ENCODE assay signal across 25 cellular contexts in the genomic region with DNA sequence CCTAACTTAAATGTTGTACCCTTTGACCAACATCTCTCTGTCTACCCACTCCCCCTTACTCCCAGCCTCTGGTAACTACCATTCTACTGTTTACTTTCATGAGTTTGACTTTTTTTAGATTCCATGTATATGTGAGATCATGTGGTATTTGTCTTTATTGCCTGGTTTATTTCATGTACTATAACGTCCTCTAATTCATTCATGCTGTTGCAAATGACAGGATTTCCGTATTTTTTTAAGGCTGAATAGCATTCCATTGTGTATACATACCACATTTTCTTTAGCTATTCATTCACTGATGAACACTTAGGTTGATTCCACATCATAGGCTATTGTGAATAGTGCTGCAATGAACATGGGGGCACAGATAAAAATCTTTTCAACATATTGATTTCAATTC. TPM values are rescaled to one million over a fixed set of nuclear protein-coding genes. Genes with fewer than 3 reads are reported as not detected.
DNase-seq lines count a peak whose midpoint lies in the region; ATAC-seq, FAIRE-seq and TF ChIP-seq lines count a peak whose summit lies in the region.
"Had no signal": no experiment of that assay in that cellular context is flagged by ENCODE, and none has a peak within 500 bp of the region (broad histone marks: within the 10 kb centered on the region; RNA-seq: fewer than 3 reads in every experiment).

No MANE protein-coding gene starts in this region.

- no peaks in the 10 kb centered on the region for H3K36me3 ChIP-seq in A673 (ENCODE audit: insufficient read depth, low read length, poor library complexity, severe bottlenecking)
- H3K36me3 ChIP-seq in IMR-90 (ENCODE audit: control insufficient read depth, insufficient read depth, low read length): no peaks in the 10 kb centered on the region
- no peaks in the 10 kb centered on the region for H3K36me3 ChIP-seq in CD4-positive, alpha-beta memory T cell (ENCODE audit: insufficient read depth, low read length)
- H3K36me3 ChIP-seq: MG63 had no signal

- no peak overlapping the region for H3K4me3 Mint-ChIP-seq in CD4-positive, alpha-beta memory T cell

- no CpG with 5 or more reads among the region's 2 CpGs for WGBS in IMR-90 (ENCODE audit: extremely low coverage in 2 of 2, insufficient read length in 1 of 2), 2 experiments

- DNase-seq in A673 (ENCODE audit: low spot score) (peak; percentile 65), IMR-90 (peak; percentile 18), dermis microvascular lymphatic vessel endothelial cell (ENCODE audit: low read depth in 2 of 2) (peak; percentile 46 to 69), kidney tubule cell (ENCODE audit: low spot score) (peak; percentile 21), OCI-M1 (lab: John Stamatoyannopoulos, UW) (no peak), epidermal melanocyte (ENCODE audit: insufficient read length, low spot score) (no peak), GM12892 (ENCODE audit: insufficient read length) (no peak)
- DNase-seq in CD4-positive, alpha-beta memory T cell: no peak
- DNase-seq: 8988T; DMS153; H7; KG1; MG63; NCI-H1105 treated with DMSO at 0.1 percent for 48 hours; NCI-H146; NCI-H2029; NCI-H446 treated with DMSO at 0.1 percent for 48 hours; NCI-H526; NCI-H82; NK-92 treated with Interleukin-12 subunit alpha and Interleukin-12 subunit beta, amount 100 ng/mL, for 24 hours; RPMI8226; SHP77 had no signal

- H3K9me3 ChIP-seq in A673 (ENCODE audit: low read depth, low read length, poor library complexity, severe bottlenecking) (no peaks in the 10 kb centered on the region), IMR-90 (ENCODE audit: control insufficient read depth, insufficient read depth, low read length) (no peaks in the 10 kb centered on the region)
- no peaks in the 10 kb centered on the region for H3K9me3 ChIP-seq in CD4-positive, alpha-beta memory T cell (ENCODE audit: control insufficient read depth in 1 of 2, low read length in 2 of 2)
- H3K9me3 ChIP-seq: MG63 had no signal

- no peaks in the 10 kb centered on the region for H3K9me1 ChIP-seq in IMR-90 (ENCODE audit: insufficient read depth, low read length)

- FAIRE-seq in GM12892 (lab: Jason Lieb, UNC): no peak
- FAIRE-seq: G401.6, GM12878, HTR-8/SVneo had no signal

- H3K56ac ChIP-seq in IMR-90 (ENCODE audit: extremely low read depth, insufficient read depth, low read length): no peak overlapping the region

- no peaks in the 10 kb centered on the region for H3K4me1 Mint-ChIP-seq in CD4-positive, alpha-beta memory T cell

- H2AK5ac ChIP-seq in IMR-90 (ENCODE audit: low read depth, low read length): no peak overlapping the region

- H3K79me1 ChIP-seq in IMR-90 (ENCODE audit: low read depth in 1 of 2, low read length in 2 of 2): no peaks in the 10 kb centered on the region

- TF ChIP-seq POLR2A in IMR-90 (IDR thresholded peaks at IDR 0.05; ENCODE audit: low read depth, low read length) (no peak), GM12892 (IDR thresholded peaks at IDR 0.05; ENCODE audit: low read depth, low read length) (no peak)

- no peak overlapping the region for H3K23ac ChIP-seq in IMR-90 (ENCODE audit: low read depth, low read length)

- H3K4ac ChIP-seq in IMR-90 (ENCODE audit: low read depth, low read length): no peak overlapping the region

- H4K20me1 ChIP-seq in IMR-90 (ENCODE audit: insufficient read depth, low read length): no peaks in the 10 kb centered on the region

- intact Hi-C loops in A673 (cut with micrococcal nuclease; ENCODE audit: unreplicated experiment): loop anchor here (5.0 to 10.0 kb wide), 2 partner anchors 118 to 640 kb away; no protein-coding TSS in a partner anchor
- intact Hi-C loops in IMR-90 (cut with micrococcal nuclease): no loop called here
- intact Hi-C loops in CD4-positive, alpha-beta memory T cell (cut with micrococcal nuclease): loop anchor here (10.0 kb wide), 2 partner anchors 640 to 1140 kb away; no protein-coding TSS in a partner anchor

- no peak overlapping the region for H3K18ac ChIP-seq in IMR-90 (ENCODE audit: low read depth, low read length)

- TF ChIP-seq CTCF in A673 (conservative IDR thresholded peaks at IDR 0.05; ENCODE audit: low read depth, low read length) (no peak), IMR-90 (conservative IDR thresholded peaks at IDR 0.05; ENCODE audit: low read depth, low read length) (no peak)

- POLR2A ChIA-PET in A673 (lab: Charles Lee; ENCODE audit: low non-redundant PET) (no interaction called here), IMR-90 (lab: Charles Lee; ENCODE audit: unreplicated experiment) (no interaction called here)
- POLR2A ChIA-PET in CD4-positive, alpha-beta memory T cell (lab: Charles Lee; ENCODE audit: partially characterized antibody): no interaction called here

- no peak overlapping the region for H3K27ac Mint-ChIP-seq in CD4-positive, alpha-beta memory T cell

- no peak overlapping the region for H4K5ac ChIP-seq in IMR-90 (ENCODE audit: low read depth, low read length)

- no peaks in the 10 kb centered on the region for H3K36me3 Mint-ChIP-seq in CD4-positive, alpha-beta memory T cell

- dilution Hi-C loops in IMR-90 (cut with HindIII; ENCODE audit: low sequenced_read_pairs, unreplicated experiment): no loop called here

- in situ Hi-C loops in IMR-90 (cut with MboI; ENCODE audit: low sequenced_read_pairs): loop anchor here (5.0 kb wide), 1 partner anchor 383 kb away; no protein-coding TSS in a partner anchor

- H4K91ac ChIP-seq in IMR-90 (ENCODE audit: insufficient read depth, low read depth, low read length): no peak overlapping the region

- no peak for TF ChIP-seq RAD21 in IMR-90 (IDR thresholded peaks at IDR 0.05; ENCODE audit: low read length)

- no peak overlapping the region for H3K4me2 ChIP-seq in IMR-90 (ENCODE audit: low read depth, low read length)

- no peak overlapping the region for H3K14ac ChIP-seq in IMR-90 (replicated peaks; ENCODE audit: low read depth, low read length)

- H3K4me1 ChIP-seq in A673 (ENCODE audit: insufficient read depth, low read length, poor library complexity, severe bottlenecking): no peaks in the 10 kb centered on the region
- 0 out of 2 replicates have a peak, but pooled peaks cover 3% of the 10 kb centered on the region for H3K4me1 ChIP-seq in IMR-90 (ENCODE audit: control insufficient read depth, insufficient read depth, low read length)
- no peaks in the 10 kb centered on the region for H3K4me1 ChIP-seq in CD4-positive, alpha-beta memory T cell (ENCODE audit: insufficient read depth, low read length)

- H2AK9ac ChIP-seq in IMR-90 (replicated peaks; ENCODE audit: low read depth, low read length, poor library complexity): no peak overlapping the region

- no peak overlapping the region for H2AFZ ChIP-seq in IMR-90 (replicated peaks; ENCODE audit: low read length, poor library complexity)

- CTCF ChIA-PET in A673 (lab: Charles Lee) (interaction anchor here (1.7 kb wide), 1 partner anchor 206 kb away, joined by 4 read pairs; no protein-coding TSS in a partner anchor), IMR-90 (lab: Yijun Ruan, JAX) (interaction anchor here (0.6 to 1.0 kb wide), 2 partner anchors 206 to 375 kb away, joined by 3 to 4 read pairs; no protein-coding TSS in a partner anchor)
- CTCF ChIA-PET in CD4-positive, alpha-beta memory T cell (lab: Charles Lee; ENCODE audit: partially characterized antibody): interaction anchor here (1.5 to 15.9 kb wide), 2 partner anchors 203 to 208 kb away, joined by 4 to 659 read pairs; no protein-coding TSS in a partner anchor

- peaks cover 0 to 2% (median 0%) of the 10 kb centered on the region in 8 donors for H3K9me3 Mint-ChIP-seq in CD4-positive, alpha-beta memory T cell

- H3K27ac ChIP-seq in A673 (ENCODE audit: low read depth, low read length, poor library complexity, severe bottlenecking) (no peak overlapping the region), IMR-90 (ENCODE audit: insufficient read depth, low read length) (no peak overlapping the region)
- H3K27ac ChIP-seq in CD4-positive, alpha-beta memory T cell (ENCODE audit: low read depth, low read length): no peak overlapping the region

- no peak overlapping the region for H2BK5ac ChIP-seq in IMR-90 (ENCODE audit: low read depth, low read length, poor library complexity, severe bottlenecking)

- H3K4me3 ChIP-seq in A673 (ENCODE audit: low read depth, low read length, poor library complexity, severe bottlenecking): no peak overlapping the region
- H3K4me3 ChIP-seq in IMR-90 (ENCODE audit: insufficient read depth, low read depth, low read length): no peak overlapping the region
- no peak overlapping the region for H3K4me3 ChIP-seq in CD4-positive, alpha-beta memory T cell (ENCODE audit: low read length in 2 of 2)
- H3K4me3 ChIP-seq: GM12878, MG63 had no signal

- BruUV-seq in A673 (replicated peaks; lab: Mats Ljungman, UMichigan) (no TSS peak), IMR-90 (replicated peaks; lab: Mats Ljungman, UMichigan) (no TSS peak)

- no peak for ATAC-seq in IMR-90 (ENCODE audit: low read depth)
- ATAC-seq: GM12878 had no signal

- no peaks in the 10 kb centered on the region for H3K27me3 ChIP-seq in A673 (replicated peaks; ENCODE audit: insufficient read depth, low read depth, low read length, poor library complexity)
- H3K27me3 ChIP-seq in IMR-90 (ENCODE audit: control insufficient read depth, insufficient read depth, low read length): peaks cover 3% of the 10 kb centered on the region; the same call in 1 of the 2 replicates
- peaks cover 3% of the 10 kb centered on the region for H3K27me3 ChIP-seq in CD4-positive, alpha-beta memory T cell (ENCODE audit: insufficient read depth, low read length)
- H3K27me3 ChIP-seq: MG63 had no signal

- H2BK120ac ChIP-seq in IMR-90 (ENCODE audit: low read depth, low read length): no peak overlapping the region

- H2BK20ac ChIP-seq in IMR-90 (ENCODE audit: low read depth, low read length): no peak overlapping the region

- peaks cover 15 to 19% of the 10 kb centered on the region in 2 donors for H3K27me3 Mint-ChIP-seq in CD4-positive, alpha-beta memory T cell

- H3K9ac ChIP-seq in IMR-90 (ENCODE audit: low read depth, low read length): no peak overlapping the region

- H2BK15ac ChIP-seq in IMR-90 (ENCODE audit: low read depth, low read length): no peak overlapping the region

- H4K8ac ChIP-seq in IMR-90 (ENCODE audit: low read depth in 2 of 2, low read length in 2 of 2): no peak overlapping the region

RNA-seq across cellular contexts. Expression of a gene that starts 11.8 kb away (rescaled TPM):
- 77.5 and 82.6 TPM in 2 replicates for total RNA-seq in A673 (2021)
- total RNA-seq in IMR-90 (2012; rRNA removed): 24.2 and 77.2 TPM in 2 replicates
- 51.0 and 55.9 TPM in 2 replicates for polyA plus RNA-seq in IMR-90 (2012; rRNA removed)
- polyA plus RNA-seq in IMR-90 (2012; cell fraction: cytosol; rRNA removed): 36.1 and 36.7 TPM in 2 replicates
- 9.4 and 26.0 TPM in 2 replicates for polyA plus RNA-seq in IMR-90 (2012; cell fraction: nucleus; rRNA removed; ENCODE audit: low replicate concordance)
- total RNA-seq in dermis microvascular lymphatic vessel endothelial cell: 25.4 and 43.3 TPM in 2 replicates
- total RNA-seq in CD4-positive, alpha-beta memory T cell: 10 to 100 TPM; 18.2 to 21.0 TPM
- polyA plus RNA-seq in CD4-positive, alpha-beta memory T cell: 10 to 100 TPM; 65.4 to 83.7 TPM
- 60.2 TPM for polyA plus RNA-seq in GM12892 (2012; ENCODE audit: missing spikeins)

RNA-seq across cellular contexts. Expression of a gene that starts 32.4 kb away (rescaled TPM):
- total RNA-seq in A673 (2021) (25.3 and 26.8 TPM in 2 replicates), IMR-90 (2012; rRNA removed) (27.8 and 41.7 TPM in 2 replicates), dermis microvascular lymphatic vessel endothelial cell (24.3 and 29.3 TPM in 2 replicates)
- polyA plus RNA-seq in IMR-90 (2012; rRNA removed): 6.3 and 7.4 TPM in 2 replicates
- polyA plus RNA-seq in IMR-90 (2012; cell fraction: cytosol; rRNA removed): 1.3 and 1.5 TPM in 2 replicates
- 0.98 and 8.6 TPM in 2 replicates for polyA plus RNA-seq in IMR-90 (2012; cell fraction: nucleus; rRNA removed; ENCODE audit: low replicate concordance)
- 10 to 100 TPM; 24.1 to 24.6 TPM for total RNA-seq in CD4-positive, alpha-beta memory T cell
- polyA plus RNA-seq in CD4-positive, alpha-beta memory T cell: 10 to 100 TPM; 24.4 to 32.4 TPM
- 12.2 TPM for polyA plus RNA-seq in GM12892 (2012; ENCODE audit: missing spikeins)

RNA-seq across cellular contexts. Expression of a gene that starts 32.7 kb away (rescaled TPM):
- total RNA-seq in A673 (2021): 6.5 and 7.6 TPM in 2 replicates
- total RNA-seq in IMR-90 (2012; rRNA removed): 1.1 and 2.5 TPM in 2 replicates
- 3.4 and 5.5 TPM in 2 replicates for polyA plus RNA-seq in IMR-90 (2012; rRNA removed)
- 3.6 and 3.7 TPM in 2 replicates for polyA plus RNA-seq in IMR-90 (2012; cell fraction: cytosol; rRNA removed)
- polyA plus RNA-seq in IMR-90 (2012; cell fraction: nucleus; rRNA removed; ENCODE audit: low replicate concordance): 1.1 and 2.2 TPM in 2 replicates
- 1.1 and 5.3 TPM in 2 replicates for total RNA-seq in dermis microvascular lymphatic vessel endothelial cell
- total RNA-seq in CD4-positive, alpha-beta memory T cell: 10 to 100 TPM; 32.1 to 37.8 TPM
- polyA plus RNA-seq in CD4-positive, alpha-beta memory T cell: 100 to 1,000 TPM in 1 of 2 donors, 10 to 100 TPM in 1; 42.4 to 115 TPM
- 29.5 TPM for polyA plus RNA-seq in GM12892 (2012; ENCODE audit: missing spikeins)

RNA-seq across cellular contexts. Expression of a gene that starts 50.7 kb away (rescaled TPM):
- total RNA-seq in A673 (2021) (not detected in 2 replicates), IMR-90 (2012; rRNA removed) (under 0.01 TPM in 1 of 2 replicates, not detected in the other), dermis microvascular lymphatic vessel endothelial cell (under 0.01 TPM in 2 replicates)
- polyA plus RNA-seq in IMR-90 (2012; rRNA removed): not detected in 2 replicates
- polyA plus RNA-seq in IMR-90 (2012; cell fraction: cytosol; rRNA removed): not detected in 2 replicates
- polyA plus RNA-seq in IMR-90 (2012; cell fraction: nucleus; rRNA removed; ENCODE audit: low replicate concordance): 0.02 TPM in 1 of 2 replicates, not detected in the other
- under 1 TPM; 0.06 to 0.12 TPM for total RNA-seq in CD4-positive, alpha-beta memory T cell
- not detected for polyA plus RNA-seq in CD4-positive, alpha-beta memory T cell
- polyA plus RNA-seq in GM12892 (2012; ENCODE audit: missing spikeins): not detected
- total RNA-seq: H7 had no signal

RNA-seq across cellular contexts. Expression of a gene that starts 58.8 kb away (rescaled TPM):
- 5.9 and 7.4 TPM in 2 replicates for total RNA-seq in A673 (2021)
- total RNA-seq in IMR-90 (2012; rRNA removed): 13.6 and 18.1 TPM in 2 replicates
- 3.8 and 4.8 TPM in 2 replicates for polyA plus RNA-seq in IMR-90 (2012; rRNA removed)
- 0.74 and 0.94 TPM in 2 replicates for polyA plus RNA-seq in IMR-90 (2012; cell fraction: cytosol; rRNA removed)
- 0.72 and 7.0 TPM in 2 replicates for polyA plus RNA-seq in IMR-90 (2012; cell fraction: nucleus; rRNA removed; ENCODE audit: low replicate concordance)
- total RNA-seq in dermis microvascular lymphatic vessel endothelial cell: 14.0 and 15.3 TPM in 2 replicates
- 10 to 100 TPM; 29.0 to 32.0 TPM for total RNA-seq in CD4-positive, alpha-beta memory T cell
- polyA plus RNA-seq in CD4-positive, alpha-beta memory T cell: 10 to 100 TPM; 19.4 to 22.1 TPM
- polyA plus RNA-seq in GM12892 (2012; ENCODE audit: missing spikeins): 6.3 TPM

Comparison
In these comparisons a context has a peak if more than half of its experiments do, and no peak if none do; other contexts are left out.
1. DNase-seq: peak in A673 (single experiment), IMR-90 (single experiment), dermis microvascular lymphatic vessel endothelial cell (2 of 2) and kidney tubule cell (single experiment); none in OCI-M1 (single experiment), CD4-positive, alpha-beta memory T cell (0 of 5), epidermal melanocyte (single experiment) and GM12892 (single experiment).